Comparison of ENCODE assay signal across 1 cellular context in the genomic region with DNA sequence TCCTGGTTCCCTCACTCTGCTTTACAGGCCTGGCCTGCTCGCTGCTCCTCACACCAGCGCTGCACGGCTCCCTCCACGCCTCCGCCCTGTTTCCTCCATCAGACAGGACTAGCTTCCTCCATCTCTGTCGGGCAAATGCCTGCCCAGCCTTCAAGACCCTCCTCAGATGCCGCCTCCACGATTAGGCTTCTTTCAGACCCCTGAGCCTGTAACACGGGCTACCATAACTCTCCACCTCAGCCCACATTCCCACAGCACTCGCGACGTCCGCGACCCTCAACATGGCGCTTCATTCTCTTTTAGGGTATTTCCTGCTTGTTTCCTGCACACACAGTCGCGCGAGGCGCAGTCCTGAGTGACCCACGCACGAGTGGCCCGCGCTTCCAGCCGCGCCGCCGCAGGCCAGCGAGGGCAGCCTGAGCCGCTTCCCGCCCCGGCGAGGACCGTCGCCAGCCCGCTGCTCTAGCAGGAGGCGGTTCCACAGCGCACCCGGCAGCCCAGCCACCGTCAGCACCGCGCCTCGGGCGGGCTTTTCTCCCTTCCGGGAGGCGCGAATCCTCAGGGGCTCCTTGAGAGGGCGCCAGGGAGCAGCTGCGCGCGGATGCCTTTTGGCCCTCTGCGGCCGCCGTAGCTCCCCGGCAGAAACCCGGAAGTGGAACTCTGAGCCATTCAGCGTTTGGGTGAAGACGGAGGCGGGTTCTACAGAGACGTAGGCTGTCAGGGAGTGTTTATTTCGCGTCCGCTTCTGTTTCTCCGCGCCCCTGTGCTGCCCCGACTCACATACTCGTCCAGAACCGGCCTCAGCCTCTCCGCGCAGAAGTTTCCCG.
TF ChIP-seq lines count a peak whose summit lies in the region.

TSS of gene FRG1 (plus strand) at position 695 of the 827 bp plus-strand sequence. CDS start 138 bp downstream, outside the sequence.

TF ChIP-seq in K562, 482 proteins besides CTCF, POLR2A, EP300 and RAD21 (continued from another document and continues in another):
- TF ChIP-seq KLF1 (tag; IDR thresholded peaks at IDR 0.05) (no peak), MYNN (IDR thresholded peaks at IDR 0.05) (no peak), MYNN (CRISPR knock-in tag; IDR thresholded peaks at IDR 0.05) (no peak), IRF2 (CRISPR knock-in tag; IDR thresholded peaks at IDR 0.05) (no peak), CCAR2 (IDR thresholded peaks at IDR 0.05; ENCODE audit: low read depth, low read length) (no peak), ZNF239 (CRISPR knock-in tag; IDR thresholded peaks at IDR 0.05) (no peak), NCOR1 (IDR thresholded peaks at IDR 0.05) (peak; percentile 37), HOXB6 (CRISPR knock-in tag; IDR thresholded peaks at IDR 0.05; ENCODE audit: borderline replicate concordance) (no peak), ZBTB11 (CRISPR knock-in tag; IDR thresholded peaks at IDR 0.05) (peak in 1 of 3 experiments; percentile 71; a peak in 2 of 6 replicates), ZNF561 (CRISPR knock-in tag; conservative IDR thresholded peaks at IDR 0.05) (no peak), CBFA2T2 (conservative IDR thresholded peaks at IDR 0.05) (no peak), HNRNPH1 (optimal IDR thresholded peaks at IDR 0.05; ENCODE audit: low read depth, low read length) (no peak), PHF21A (IDR thresholded peaks at IDR 0.05; ENCODE audit: borderline replicate concordance, low read depth) (no peak), ZNF778 (CRISPR knock-in tag; IDR thresholded peaks at IDR 0.05) (no peak), ZNF318 (IDR thresholded peaks at IDR 0.05; ENCODE audit: borderline replicate concordance in 1 of 2, low read depth in 1 of 2) (no peak), GTF2F1 (IDR thresholded peaks at IDR 0.05; ENCODE audit: low read depth, low read length) (0 out of 2 replicates have a peak, but pooled peaks have one; percentile 44), STAT5B (CRISPR knock-in tag; IDR thresholded peaks at IDR 0.05) (no peak), ELF1 (tag; IDR thresholded peaks at IDR 0.05) (peak; percentile 100), ZNF146 (CRISPR knock-in tag; IDR thresholded peaks at IDR 0.05; ENCODE audit: unreplicated experiment) (no peak), SOX6 (IDR thresholded peaks at IDR 0.05) (peak; percentile 78), HNRNPK (IDR thresholded peaks at IDR 0.05; ENCODE audit: low read depth, low read length, poor library complexity, severe bottlenecking) (no peak), POU5F1 (IDR thresholded peaks at IDR 0.05; ENCODE audit: borderline replicate concordance, low read depth, low read length, partially characterized antibody) (peak; percentile 99), MTA3 (IDR thresholded peaks at IDR 0.05; ENCODE audit: borderline replicate concordance) (peak; percentile 100), IRF1 (CRISPR knock-in tag; IDR thresholded peaks at IDR 0.05; ENCODE audit: borderline replicate concordance) (no peak), RBM22 (IDR thresholded peaks at IDR 0.05; ENCODE audit: low read depth, low read length, poor library complexity, severe bottlenecking) (peak; percentile 75), THRAP3 (IDR thresholded peaks at IDR 0.05; ENCODE audit: borderline replicate concordance) (no peak), ZNF780A (CRISPR knock-in tag; IDR thresholded peaks at IDR 0.05) (no peak)
- TF ChIP-seq, protein P1, sequence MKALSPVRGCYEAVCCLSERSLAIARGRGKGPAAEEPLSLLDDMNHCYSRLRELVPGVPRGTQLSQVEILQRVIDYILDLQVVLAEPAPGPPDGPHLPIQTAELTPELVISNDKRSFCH (CRISPR knock-in tag; IDR thresholded peaks at IDR 0.05), result no peak
- TF ChIP-seq, protein P1 (tag; IDR thresholded peaks at IDR 0.05), result no peak
- TF ChIP-seq, protein P2, sequence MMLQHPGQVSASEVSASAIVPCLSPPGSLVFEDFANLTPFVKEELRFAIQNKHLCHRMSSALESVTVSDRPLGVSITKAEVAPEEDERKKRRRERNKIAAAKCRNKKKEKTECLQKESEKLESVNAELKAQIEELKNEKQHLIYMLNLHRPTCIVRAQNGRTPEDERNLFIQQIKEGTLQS (IDR thresholded peaks at IDR 0.05), result no peak
- TF ChIP-seq, protein P2 (CRISPR knock-in tag; conservative IDR thresholded peaks at IDR 0.05), result peak; percentile 87
- TF ChIP-seq, protein P3, sequence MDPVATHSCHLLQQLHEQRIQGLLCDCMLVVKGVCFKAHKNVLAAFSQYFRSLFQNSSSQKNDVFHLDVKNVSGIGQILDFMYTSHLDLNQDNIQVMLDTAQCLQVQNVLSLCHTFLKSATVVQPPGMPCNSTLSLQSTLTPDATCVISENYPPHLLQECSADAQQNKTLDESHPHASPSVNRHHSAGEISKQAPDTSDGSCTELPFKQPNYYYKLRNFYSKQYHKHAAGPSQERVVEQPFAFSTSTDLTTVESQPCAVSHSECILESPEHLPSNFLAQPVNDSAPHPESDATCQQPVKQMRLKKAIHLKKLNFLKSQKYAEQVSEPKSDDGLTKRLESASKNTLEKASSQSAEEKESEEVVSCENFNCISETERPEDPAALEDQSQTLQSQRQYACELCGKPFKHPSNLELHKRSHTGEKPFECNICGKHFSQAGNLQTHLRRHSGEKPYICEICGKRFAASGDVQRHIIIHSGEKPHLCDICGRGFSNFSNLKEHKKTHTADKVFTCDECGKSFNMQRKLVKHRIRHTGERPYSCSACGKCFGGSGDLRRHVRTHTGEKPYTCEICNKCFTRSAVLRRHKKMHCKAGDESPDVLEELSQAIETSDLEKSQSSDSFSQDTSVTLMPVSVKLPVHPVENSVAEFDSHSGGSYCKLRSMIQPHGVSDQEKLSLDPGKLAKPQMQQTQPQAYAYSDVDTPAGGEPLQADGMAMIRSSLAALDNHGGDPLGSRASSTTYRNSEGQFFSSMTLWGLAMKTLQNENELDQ (CRISPR knock-in tag; IDR thresholded peaks at IDR 0.05; ENCODE audit: borderline replicate concordance), result no peak
- TF ChIP-seq, protein P4, sequence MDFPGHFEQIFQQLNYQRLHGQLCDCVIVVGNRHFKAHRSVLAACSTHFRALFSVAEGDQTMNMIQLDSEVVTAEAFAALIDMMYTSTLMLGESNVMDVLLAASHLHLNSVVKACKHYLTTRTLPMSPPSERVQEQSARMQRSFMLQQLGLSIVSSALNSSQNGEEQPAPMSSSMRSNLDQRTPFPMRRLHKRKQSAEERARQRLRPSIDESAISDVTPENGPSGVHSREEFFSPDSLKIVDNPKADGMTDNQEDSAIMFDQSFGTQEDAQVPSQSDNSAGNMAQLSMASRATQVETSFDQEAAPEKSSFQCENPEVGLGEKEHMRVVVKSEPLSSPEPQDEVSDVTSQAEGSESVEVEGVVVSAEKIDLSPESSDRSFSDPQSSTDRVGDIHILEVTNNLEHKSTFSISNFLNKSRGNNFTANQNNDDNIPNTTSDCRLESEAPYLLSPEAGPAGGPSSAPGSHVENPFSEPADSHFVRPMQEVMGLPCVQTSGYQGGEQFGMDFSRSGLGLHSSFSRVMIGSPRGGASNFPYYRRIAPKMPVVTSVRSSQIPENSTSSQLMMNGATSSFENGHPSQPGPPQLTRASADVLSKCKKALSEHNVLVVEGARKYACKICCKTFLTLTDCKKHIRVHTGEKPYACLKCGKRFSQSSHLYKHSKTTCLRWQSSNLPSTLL (IDR thresholded peaks at IDR 0.05), result no peak
- TF ChIP-seq, protein P5, sequence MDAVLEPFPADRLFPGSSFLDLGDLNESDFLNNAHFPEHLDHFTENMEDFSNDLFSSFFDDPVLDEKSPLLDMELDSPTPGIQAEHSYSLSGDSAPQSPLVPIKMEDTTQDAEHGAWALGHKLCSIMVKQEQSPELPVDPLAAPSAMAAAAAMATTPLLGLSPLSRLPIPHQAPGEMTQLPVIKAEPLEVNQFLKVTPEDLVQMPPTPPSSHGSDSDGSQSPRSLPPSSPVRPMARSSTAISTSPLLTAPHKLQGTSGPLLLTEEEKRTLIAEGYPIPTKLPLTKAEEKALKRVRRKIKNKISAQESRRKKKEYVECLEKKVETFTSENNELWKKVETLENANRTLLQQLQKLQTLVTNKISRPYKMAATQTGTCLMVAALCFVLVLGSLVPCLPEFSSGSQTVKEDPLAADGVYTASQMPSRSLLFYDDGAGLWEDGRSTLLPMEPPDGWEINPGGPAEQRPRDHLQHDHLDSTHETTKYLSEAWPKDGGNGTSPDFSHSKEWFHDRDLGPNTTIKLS (IDR thresholded peaks at IDR 0.05; ENCODE audit: borderline replicate concordance, low read depth), result peak; percentile 79; the same call in 1 of the 2 replicates
